In the genomic region with DNA sequence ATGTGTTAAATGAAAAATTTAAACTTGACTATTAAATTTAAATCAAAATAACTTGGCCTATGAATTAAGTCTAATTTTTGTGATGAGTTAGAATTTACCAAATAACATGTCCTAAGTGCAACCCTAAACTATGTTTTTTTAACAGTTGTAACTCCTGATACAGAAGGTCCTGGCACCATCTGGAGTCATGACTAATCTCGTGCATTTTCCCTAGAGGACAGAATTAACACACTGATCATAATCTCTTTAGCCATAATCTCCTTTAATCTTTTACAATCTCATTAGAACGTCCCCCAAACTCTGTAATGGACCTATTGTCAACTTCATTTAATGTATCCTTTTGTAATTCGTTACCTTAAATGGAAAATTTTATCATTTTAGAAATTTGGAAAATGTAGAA, we compare ENCODE assay signal across 13 cellular contexts.
DNase-seq lines count a peak whose midpoint lies in the region; ATAC-seq and TF ChIP-seq lines count a peak whose summit lies in the region.
"Had no signal": no experiment of that assay in that cellular context is flagged by ENCODE, and none has a peak within 500 bp of the region (broad histone marks: within the 10 kb centered on the region; RNA-seq: fewer than 3 reads in every experiment).

No MANE protein-coding gene starts in this region.

- H3K27me3 ChIP-seq in BJ (ENCODE audit: control insufficient read depth, insufficient read depth, low read length) = no peaks in the 10 kb centered on the region

- DNase-seq in BJ (ENCODE audit: low read depth) (peak; percentile 13), HT1080 (ENCODE audit: low read depth) (peak; percentile 25), amniotic epithelial cell (ENCODE audit: low read depth) (peak; percentile 48), glutamatergic neuron (no peak), C1 segment of cervical spinal cord (lab: John Stamatoyannopoulos, UW) (no peak), NCI-H2227 (lab: John Stamatoyannopoulos, UW; ENCODE audit: unreplicated experiment) (no peak)
- DNase-seq: activated naive CD4-positive, alpha-beta T cell treated with anti-CD3 and anti-CD28 coated beads, Interleukin-2, amount 50 U/mL, for 16 hours; Kasumi-1; NCI-H2029; stimulated activated CD4-positive, alpha-beta T cell treated with anti-CD3 and anti-CD28 coated beads, Interleukin-1b, Interleukin-23, amount 100 ng/mL, for 48 hours had no signal

- H3K4me1 Mint-ChIP-seq in glutamatergic neuron (ENCODE audit: low read depth, unreplicated experiment) = peaks cover 10% of the 10 kb centered on the region
- H3K4me1 Mint-ChIP-seq in activated T-helper 17 cell treated with anti-CD3 and anti-CD28 coated beads, Interleukin-2, amount 50 U/mL, for 72 hours = no peaks in the 10 kb centered on the region

- peak overlapping the region; percentile 41 for H3K4me3 Mint-ChIP-seq in glutamatergic neuron (ENCODE audit: unreplicated experiment)
- no peak overlapping the region for H3K4me3 Mint-ChIP-seq in activated T-helper 17 cell treated with anti-CD3 and anti-CD28 coated beads, Interleukin-2, amount 50 U/mL, for 72 hours

- no peak overlapping the region for H3K4me3 ChIP-seq in BJ (ENCODE audit: low read depth, low read length)

- H3K36me3 ChIP-seq in BJ (ENCODE audit: control insufficient read depth, insufficient read depth, low read length) = no peaks in the 10 kb centered on the region

- peaks cover 3% of the 10 kb centered on the region for H3K27me3 Mint-ChIP-seq in glutamatergic neuron (ENCODE audit: unreplicated experiment)
- peaks cover 4% of the 10 kb centered on the region for H3K27me3 Mint-ChIP-seq in activated T-helper 17 cell treated with anti-CD3 and anti-CD28 coated beads, Interleukin-2, amount 50 U/mL, for 72 hours

- peaks cover 3% of the 10 kb centered on the region for H3K9me3 Mint-ChIP-seq in glutamatergic neuron (ENCODE audit: unreplicated experiment)
- H3K9me3 Mint-ChIP-seq in activated T-helper 17 cell treated with anti-CD3 and anti-CD28 coated beads, Interleukin-2, amount 50 U/mL, for 72 hours = no peaks in the 10 kb centered on the region

- TF ChIP-seq CTCF in BJ (IDR thresholded peaks at IDR 0.05; ENCODE audit: insufficient read depth, low read depth, low read length) (no peak), glutamatergic neuron (IDR thresholded peaks at IDR 0.05; ENCODE audit: partially characterized antibody, unreplicated experiment) (no peak)

- ATAC-seq in activated T-helper 17 cell treated with anti-CD3 and anti-CD28 coated beads, Interleukin-2, amount 50 U/mL, for 72 hours (replicated peaks) = no peak
- ATAC-seq in HG03469 (IDR thresholded peaks at IDR 0.05; ENCODE audit: unreplicated experiment) = no peak
- ATAC-seq: esophagus mucosa had no signal

- POLR2A ChIA-PET in BJ (lab: Charles Lee) = no interaction called here

- peaks cover 3% of the 10 kb centered on the region for H3K36me3 Mint-ChIP-seq in glutamatergic neuron (ENCODE audit: unreplicated experiment)
- no peaks in the 10 kb centered on the region for H3K36me3 Mint-ChIP-seq in activated T-helper 17 cell treated with anti-CD3 and anti-CD28 coated beads, Interleukin-2, amount 50 U/mL, for 72 hours (ENCODE audit: low read depth)

- peak overlapping the region; percentile 69 for H3K27ac Mint-ChIP-seq in glutamatergic neuron (ENCODE audit: unreplicated experiment)
- no peak overlapping the region for H3K27ac Mint-ChIP-seq in activated T-helper 17 cell treated with anti-CD3 and anti-CD28 coated beads, Interleukin-2, amount 50 U/mL, for 72 hours

- CTCF ChIA-PET in BJ (lab: Yijun Ruan, JAX) = no interaction called here

Comparison
In these comparisons a context has a peak if more than half of its experiments do, and no peak if none do; other contexts are left out.
1. DNase-seq: peak in BJ (single experiment), HT1080 (single experiment) and amniotic epithelial cell (single experiment); none in glutamatergic neuron (single experiment), C1 segment of cervical spinal cord (0 of 14) and NCI-H2227 (single experiment).